Comparison of ENCODE assay signal across 23 cellular contexts in genomic region chr2:12858786-12859185, GRCh38.
DNase-seq lines count a peak whose midpoint lies in the region; ATAC-seq and TF ChIP-seq lines count a peak whose summit lies in the region.
"Had no signal": no experiment of that assay in that cellular context is flagged by ENCODE, and none has a peak within 500 bp of the region (broad histone marks: within the 10 kb centered on the region; RNA-seq: fewer than 3 reads in every experiment).

No MANE protein-coding gene starts in this region.

- H3K4me2 ChIP-seq in IMR-90 (ENCODE audit: low read depth, low read length) (no peak overlapping the region), mesenchymal stem cell (ENCODE audit: low read length, poor library complexity, severe bottlenecking) (no peak overlapping the region)
- H3K4me2 ChIP-seq: GM23338 had no signal

- H2BK120ac ChIP-seq in IMR-90 (ENCODE audit: low read depth, low read length) (peak overlapping the region; percentile 95), mesenchymal stem cell (ENCODE audit: low read depth, low read length) (no peak overlapping the region)

- H4K8ac ChIP-seq in IMR-90 (ENCODE audit: low read depth in 2 of 2, low read length in 2 of 2) (peak overlapping the region; percentile 61 to 87), mesenchymal stem cell (ENCODE audit: low read length) (no peak overlapping the region)

- no peak overlapping the region for H3K56ac ChIP-seq in IMR-90 (ENCODE audit: extremely low read depth, insufficient read depth, low read length)

- H2BK5ac ChIP-seq in IMR-90 (ENCODE audit: low read depth, low read length, poor library complexity, severe bottlenecking): peak overlapping the region; percentile 99
- no peak overlapping the region for H2BK5ac ChIP-seq in mesenchymal stem cell (ENCODE audit: low read depth, low read length, poor library complexity, severe bottlenecking)

- no peak overlapping the region for H2AFZ ChIP-seq in IMR-90 (replicated peaks; ENCODE audit: low read length, poor library complexity)
- H2AFZ ChIP-seq in mesenchymal stem cell (ENCODE audit: low read depth, low read length): no peak overlapping the region
- H2AFZ ChIP-seq: GM23338 had no signal

- H3K23ac ChIP-seq in IMR-90 (ENCODE audit: low read depth, low read length) (peak overlapping the region; percentile 18; the same call in 1 of the 2 replicates), mesenchymal stem cell (ENCODE audit: low read length in 2 of 2) (no peak overlapping the region)

- dilution Hi-C loops in IMR-90 (cut with HindIII; ENCODE audit: low sequenced_read_pairs, unreplicated experiment): no loop called here

- H3K9me1 ChIP-seq in IMR-90 (ENCODE audit: insufficient read depth, low read length): peaks cover 16% of the 10 kb centered on the region

- no peak for ATAC-seq in IMR-90 (ENCODE audit: low read depth)
- ATAC-seq in HG03439 (IDR thresholded peaks at IDR 0.05; ENCODE audit: unreplicated experiment): no peak
- ATAC-seq: GM23338, SK-N-SH treated with all-trans-retinoic acid at 6 μM for 48 hours had no signal

- H2BK15ac ChIP-seq in IMR-90 (ENCODE audit: low read depth, low read length) (peak overlapping the region; percentile 99), mesenchymal stem cell (ENCODE audit: low read depth, poor library complexity, severe bottlenecking) (no peak overlapping the region)

- DNase-seq in AG10803 (ENCODE audit: low read depth): peak; percentile 67
- no peak for DNase-seq in IMR-90
- no peak for DNase-seq in adipocyte (ENCODE audit: low read depth)
- DNase-seq in mesenchymal stem cell: no peak
- no peak for DNase-seq in DMS53 treated with DMSO at 0.1 percent for 48 hours (lab: John Stamatoyannopoulos, UW; ENCODE audit: unreplicated experiment)
- no peak for DNase-seq in posterior cingulate gyrus
- DNase-seq: AML-193; CD4-positive, alpha-beta T cell; DMS79; GF-D8; H9; KBM-7; MM.1S; NCI-H1417; NCI-H1694; NCI-H2029 treated with DMSO at 0.1 percent for 48 hours; NCI-H2227 treated with DMSO at 0.1 percent for 48 hours; NCI-H526 treated with DMSO at 0.1 percent for 48 hours; Peyer's patch had no signal

- H3K27me3 ChIP-seq in IMR-90 (ENCODE audit: control insufficient read depth, insufficient read depth, low read length) (no peaks in the 10 kb centered on the region), adipocyte (replicated peaks; ENCODE audit: control insufficient read depth, insufficient read depth, low read length) (no peaks in the 10 kb centered on the region), mesenchymal stem cell (ENCODE audit: control insufficient read depth in 1 of 2, insufficient read depth in 1 of 2, low read length in 2 of 2) (no peaks in the 10 kb centered on the region)
- H3K27me3 ChIP-seq: BLaER1 treated with 17β-estradiol and CSF1 and Interleukin-3, amounts not matched to agents 10 nM and 100 nM; Peyer's patch had no signal

- intact Hi-C loops in IMR-90 (cut with micrococcal nuclease): no loop called here
- intact Hi-C loops in posterior cingulate gyrus (cut with DNase I): no loop called here

- in situ Hi-C loops in IMR-90 (cut with MboI; ENCODE audit: low sequenced_read_pairs): no loop called here

- H3K9ac ChIP-seq in IMR-90 (ENCODE audit: low read depth, low read length): no peak overlapping the region
- H3K9ac ChIP-seq in adipocyte (ENCODE audit: low read length): no peak overlapping the region
- H3K9ac ChIP-seq in mesenchymal stem cell (ENCODE audit: low read length): no peak overlapping the region
- H3K9ac ChIP-seq: BLaER1 treated with 17β-estradiol and CSF1 and Interleukin-3, amounts not matched to agents 10 nM and 100 nM had no signal

- no peaks in the 10 kb centered on the region for H3K79me1 ChIP-seq in IMR-90 (ENCODE audit: low read depth in 1 of 2, low read length in 2 of 2)
- no peaks in the 10 kb centered on the region for H3K79me1 ChIP-seq in mesenchymal stem cell (replicated peaks; ENCODE audit: low read length, poor library complexity, severe bottlenecking)

- H3K27ac ChIP-seq in IMR-90 (ENCODE audit: insufficient read depth, low read length): no peak overlapping the region
- H3K27ac ChIP-seq in mesenchymal stem cell (ENCODE audit: low read length, poor library complexity, severe bottlenecking): no peak overlapping the region
- H3K27ac ChIP-seq: Peyer's patch had no signal

- no peaks in the 10 kb centered on the region for H4K20me1 ChIP-seq in IMR-90 (ENCODE audit: insufficient read depth, low read length)
- H4K20me1 ChIP-seq: BLaER1 treated with 17β-estradiol and CSF1 and Interleukin-3, amounts not matched to agents 10 nM and 100 nM had no signal

- peak overlapping the region; percentile 54 for H3K14ac ChIP-seq in IMR-90 (replicated peaks; ENCODE audit: low read depth, low read length)
- H3K14ac ChIP-seq in mesenchymal stem cell (ENCODE audit: low read length in 2 of 2): no peak overlapping the region

- H3K36me3 ChIP-seq in IMR-90 (ENCODE audit: control insufficient read depth, insufficient read depth, low read length) (no peaks in the 10 kb centered on the region), adipocyte (ENCODE audit: control insufficient read depth, insufficient read depth, low read length, severe bottlenecking) (no peaks in the 10 kb centered on the region), mesenchymal stem cell (ENCODE audit: control insufficient read depth in 1 of 2, insufficient read depth in 2 of 2, low read depth in 1 of 2, low read length in 2 of 2) (no peaks in the 10 kb centered on the region)
- H3K36me3 ChIP-seq: Peyer's patch had no signal

- H3K4me1 ChIP-seq in IMR-90 (ENCODE audit: control insufficient read depth, insufficient read depth, low read length) (peaks cover 16% of the 10 kb centered on the region), adipocyte (ENCODE audit: control insufficient read depth, insufficient read depth, low read length) (peaks cover 49% of the 10 kb centered on the region), mesenchymal stem cell (ENCODE audit: control insufficient read depth, insufficient read depth, low read depth, low read length) (peaks cover 1% of the 10 kb centered on the region)
- H3K4me1 ChIP-seq: Peyer's patch had no signal

- no TSS peak for BruUV-seq in IMR-90 (replicated peaks; lab: Mats Ljungman, UMichigan)

- H3K4ac ChIP-seq in IMR-90 (ENCODE audit: low read depth, low read length) (peak overlapping the region; percentile 65), mesenchymal stem cell (ENCODE audit: low read depth in 1 of 2, low read length in 2 of 2) (peak overlapping the region in 1 of 2 experiments; percentile 37)

- POLR2A ChIA-PET in IMR-90 (lab: Charles Lee; ENCODE audit: unreplicated experiment): no interaction called here

- peak overlapping the region; percentile 75; the same call in 1 of the 2 replicates for H4K5ac ChIP-seq in IMR-90 (ENCODE audit: low read depth, low read length)

- H4K91ac ChIP-seq in IMR-90 (ENCODE audit: insufficient read depth, low read depth, low read length): peak overlapping the region; percentile 86
- H4K91ac ChIP-seq in mesenchymal stem cell (ENCODE audit: low read length): no peak overlapping the region

- no peak for TF ChIP-seq RAD21 in IMR-90 (IDR thresholded peaks at IDR 0.05; ENCODE audit: low read length)

- H3K18ac ChIP-seq in IMR-90 (ENCODE audit: low read depth, low read length) (peak overlapping the region; percentile 80; the same call in 1 of the 2 replicates), mesenchymal stem cell (ENCODE audit: low read depth in 1 of 2, low read length in 2 of 2) (peak overlapping the region in 1 of 2 experiments; percentile 67)

- CTCF ChIA-PET in IMR-90 (lab: Yijun Ruan, JAX): no interaction called here

- peaks cover 5% of the 10 kb centered on the region; the same call in 1 of the 2 replicates for H3K9me3 ChIP-seq in IMR-90 (ENCODE audit: control insufficient read depth, insufficient read depth, low read length)
- H3K9me3 ChIP-seq in adipocyte (ENCODE audit: control insufficient read depth, low read length): peaks cover 8% of the 10 kb centered on the region
- peaks cover 7% of the 10 kb centered on the region for H3K9me3 ChIP-seq in mesenchymal stem cell (ENCODE audit: control insufficient read depth, low read length)

- H3K4me3 ChIP-seq in AG10803 (ENCODE audit: low read length): no peak overlapping the region
- no peak overlapping the region for H3K4me3 ChIP-seq in IMR-90 (ENCODE audit: insufficient read depth, low read depth, low read length)
- H3K4me3 ChIP-seq in adipocyte (ENCODE audit: low read length): peak overlapping the region; percentile 6
- H3K4me3 ChIP-seq in mesenchymal stem cell (ENCODE audit: insufficient read depth in 1 of 2, low read depth in 1 of 2, low read length in 2 of 2): no peak overlapping the region
- H3K4me3 ChIP-seq: BLaER1 treated with 17β-estradiol and CSF1 and Interleukin-3, amounts not matched to agents 10 nM and 100 nM; GM23338; Peyer's patch had no signal

- TF ChIP-seq CTCF in AG10803 (conservative IDR thresholded peaks at IDR 0.05; ENCODE audit: low read length): no peak
- no peak for TF ChIP-seq CTCF in IMR-90 (conservative IDR thresholded peaks at IDR 0.05; ENCODE audit: low read depth, low read length)

- H2AK5ac ChIP-seq in IMR-90 (ENCODE audit: low read depth, low read length) (peak overlapping the region; percentile 89), mesenchymal stem cell (ENCODE audit: low read length, severe bottlenecking) (no peak overlapping the region)

- TF ChIP-seq POLR2A in IMR-90 (IDR thresholded peaks at IDR 0.05; ENCODE audit: low read depth, low read length): no peak

- H2BK20ac ChIP-seq in IMR-90 (ENCODE audit: low read depth, low read length): peak overlapping the region; percentile 97

- H2BK12ac ChIP-seq in mesenchymal stem cell (ENCODE audit: low read length in 2 of 2): peak overlapping the region; percentile 75 to 92

- H2AK9ac ChIP-seq in IMR-90 (replicated peaks; ENCODE audit: low read depth, low read length, poor library complexity): no peak overlapping the region

TF ChIP-seq in IMR-90, 13 proteins besides CTCF, POLR2A, EP300 and RAD21 (continues in another document):
- TF ChIP-seq MAZ (IDR thresholded peaks at IDR 0.05; ENCODE audit: borderline replicate concordance, low read depth, low read length): no peak
- TF ChIP-seq CHD1 (IDR thresholded peaks at IDR 0.05; ENCODE audit: low read depth, low read length): no peak
- no peak for TF ChIP-seq NFE2L2 (IDR thresholded peaks at IDR 0.05; ENCODE audit: low read depth, low read length)
- TF ChIP-seq, protein P1, sequence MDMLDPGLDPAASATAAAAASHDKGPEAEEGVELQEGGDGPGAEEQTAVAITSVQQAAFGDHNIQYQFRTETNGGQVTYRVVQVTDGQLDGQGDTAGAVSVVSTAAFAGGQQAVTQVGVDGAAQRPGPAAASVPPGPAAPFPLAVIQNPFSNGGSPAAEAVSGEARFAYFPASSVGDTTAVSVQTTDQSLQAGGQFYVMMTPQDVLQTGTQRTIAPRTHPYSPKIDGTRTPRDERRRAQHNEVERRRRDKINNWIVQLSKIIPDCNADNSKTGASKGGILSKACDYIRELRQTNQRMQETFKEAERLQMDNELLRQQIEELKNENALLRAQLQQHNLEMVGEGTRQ (IDR thresholded peaks at IDR 0.05; ENCODE audit: low read depth, low read length): no peak
- TF ChIP-seq RCOR1 (IDR thresholded peaks at IDR 0.05; ENCODE audit: insufficient replicate concordance, low read length): no peak
- no peak for TF ChIP-seq MAFK (IDR thresholded peaks at IDR 0.05; ENCODE audit: low read depth, low read length)
- no peak for TF ChIP-seq BHLHE40 (IDR thresholded peaks at IDR 0.05; ENCODE audit: low read depth, low read length)
